ENCODE assay signal across 1 cellular context in the genomic region with DNA sequence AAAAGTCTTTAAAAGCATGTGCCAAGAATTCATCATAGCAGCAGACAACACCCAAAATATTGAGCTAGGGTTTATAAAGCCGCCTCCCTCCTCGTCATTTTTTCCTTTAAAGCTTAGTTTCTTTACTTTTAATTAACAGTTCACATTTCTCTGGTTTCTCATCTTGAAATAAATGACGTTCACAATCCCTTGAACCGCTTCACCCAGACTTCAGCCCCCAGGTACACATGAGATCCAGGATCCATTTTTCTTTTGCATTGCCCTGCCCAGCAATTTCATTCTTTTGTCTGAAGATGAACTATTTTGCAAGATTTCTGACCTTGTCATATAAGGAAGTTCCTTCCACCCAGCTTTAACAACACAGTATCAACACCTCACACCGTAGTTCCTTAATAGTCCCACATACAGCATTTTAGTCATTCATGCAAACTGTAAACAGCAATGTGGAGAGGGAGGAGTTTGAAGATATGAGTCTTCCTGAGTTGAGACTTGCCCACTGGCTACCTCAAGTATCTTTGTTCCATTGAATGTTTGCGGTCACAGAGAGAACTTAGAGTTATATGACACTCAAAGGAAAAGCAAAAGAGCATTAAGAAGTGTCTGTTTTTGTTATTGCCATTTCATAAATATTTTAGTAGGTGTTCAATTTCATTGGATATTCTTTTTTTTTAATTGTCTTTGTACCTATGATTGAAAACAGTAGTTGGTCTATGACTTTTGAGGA.
TF ChIP-seq lines count a peak whose summit lies in the region.

No MANE protein-coding gene starts in this region.

TF ChIP-seq in K562, 482 proteins besides CTCF, POLR2A, EP300 and RAD21 (continued from another document and continues in another):
- TF ChIP-seq, protein P1, sequence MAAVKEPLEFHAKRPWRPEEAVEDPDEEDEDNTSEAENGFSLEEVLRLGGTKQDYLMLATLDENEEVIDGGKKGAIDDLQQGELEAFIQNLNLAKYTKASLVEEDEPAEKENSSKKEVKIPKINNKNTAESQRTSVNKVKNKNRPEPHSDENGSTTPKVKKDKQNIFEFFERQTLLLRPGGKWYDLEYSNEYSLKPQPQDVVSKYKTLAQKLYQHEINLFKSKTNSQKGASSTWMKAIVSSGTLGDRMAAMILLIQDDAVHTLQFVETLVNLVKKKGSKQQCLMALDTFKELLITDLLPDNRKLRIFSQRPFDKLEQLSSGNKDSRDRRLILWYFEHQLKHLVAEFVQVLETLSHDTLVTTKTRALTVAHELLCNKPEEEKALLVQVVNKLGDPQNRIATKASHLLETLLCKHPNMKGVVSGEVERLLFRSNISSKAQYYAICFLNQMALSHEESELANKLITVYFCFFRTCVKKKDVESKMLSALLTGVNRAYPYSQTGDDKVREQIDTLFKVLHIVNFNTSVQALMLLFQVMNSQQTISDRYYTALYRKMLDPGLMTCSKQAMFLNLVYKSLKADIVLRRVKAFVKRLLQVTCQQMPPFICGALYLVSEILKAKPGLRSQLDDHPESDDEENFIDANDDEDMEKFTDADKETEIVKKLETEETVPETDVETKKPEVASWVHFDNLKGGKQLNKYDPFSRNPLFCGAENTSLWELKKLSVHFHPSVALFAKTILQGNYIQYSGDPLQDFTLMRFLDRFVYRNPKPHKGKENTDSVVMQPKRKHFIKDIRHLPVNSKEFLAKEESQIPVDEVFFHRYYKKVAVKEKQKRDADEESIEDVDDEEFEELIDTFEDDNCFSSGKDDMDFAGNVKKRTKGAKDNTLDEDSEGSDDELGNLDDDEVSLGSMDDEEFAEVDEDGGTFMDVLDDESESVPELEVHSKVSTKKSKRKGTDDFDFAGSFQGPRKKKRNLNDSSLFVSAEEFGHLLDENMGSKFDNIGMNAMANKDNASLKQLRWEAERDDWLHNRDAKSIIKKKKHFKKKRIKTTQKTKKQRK (IDR thresholded peaks at IDR 0.05; ENCODE audit: borderline replicate concordance, low read depth, low read length), result no peak
- TF ChIP-seq FOS (IDR thresholded peaks at IDR 0.05; ENCODE audit: extremely low read depth, insufficient read length) (no peak), POLR2H (tag; IDR thresholded peaks at IDR 0.05; ENCODE audit: low read depth) (peak; percentile 48), NFE2 (IDR thresholded peaks at IDR 0.05; ENCODE audit: low read depth) (peak; percentile 57; the same call in 1 of the 2 replicates), CXXC5 (CRISPR knock-in tag; IDR thresholded peaks at IDR 0.05) (0 out of 2 replicates have a peak, but pooled peaks have one; percentile 11), NELFE (IDR thresholded peaks at IDR 0.05; ENCODE audit: insufficient read depth, insufficient read length) (no peak), BACH1 (tag; IDR thresholded peaks at IDR 0.05) (peak; percentile 21; the same call in 1 of the 2 replicates), SUPT5H (IDR thresholded peaks at IDR 0.05) (peak; percentile 32; the same call in 1 of the 2 replicates), GABPB1 (CRISPR knock-in tag; IDR thresholded peaks at IDR 0.05) (no peak), BRF1 (IDR thresholded peaks at IDR 0.05; ENCODE audit: borderline replicate concordance, extremely low read depth, insufficient read length) (no peak), SOX6 (IDR thresholded peaks at IDR 0.05) (peak; percentile 92), RNF2 (IDR thresholded peaks at IDR 0.05) (peak; percentile 72; the same call in 1 of the 2 replicates), MEF2A (IDR thresholded peaks at IDR 0.05; ENCODE audit: control insufficient read depth, low read depth, low read length) (peak; percentile 69), MAFG (tag; conservative IDR thresholded peaks at IDR 0.05) (no peak; the same call in 1 of the 2 replicates), ZFX (CRISPR knock-in tag; IDR thresholded peaks at IDR 0.05) (no peak), ZBED1 (IDR thresholded peaks at IDR 0.05) (no peak), SRF (CRISPR knock-in tag; IDR thresholded peaks at IDR 0.05) (peak; percentile 91 to 98; a peak in 3 of 4 replicates), RFX7 (CRISPR knock-in tag; IDR thresholded peaks at IDR 0.05) (no peak), ILK (tag; IDR thresholded peaks at IDR 0.05; ENCODE audit: borderline replicate concordance, low read depth) (no peak), SRSF9 (IDR thresholded peaks at IDR 0.05; ENCODE audit: borderline replicate concordance, low read depth, low read length) (no peak), RB1 (IDR thresholded peaks at IDR 0.05; ENCODE audit: low read depth) (no peak), ZNF583 (CRISPR knock-in tag; IDR thresholded peaks at IDR 0.05) (no peak)
- TF ChIP-seq, protein P2, sequence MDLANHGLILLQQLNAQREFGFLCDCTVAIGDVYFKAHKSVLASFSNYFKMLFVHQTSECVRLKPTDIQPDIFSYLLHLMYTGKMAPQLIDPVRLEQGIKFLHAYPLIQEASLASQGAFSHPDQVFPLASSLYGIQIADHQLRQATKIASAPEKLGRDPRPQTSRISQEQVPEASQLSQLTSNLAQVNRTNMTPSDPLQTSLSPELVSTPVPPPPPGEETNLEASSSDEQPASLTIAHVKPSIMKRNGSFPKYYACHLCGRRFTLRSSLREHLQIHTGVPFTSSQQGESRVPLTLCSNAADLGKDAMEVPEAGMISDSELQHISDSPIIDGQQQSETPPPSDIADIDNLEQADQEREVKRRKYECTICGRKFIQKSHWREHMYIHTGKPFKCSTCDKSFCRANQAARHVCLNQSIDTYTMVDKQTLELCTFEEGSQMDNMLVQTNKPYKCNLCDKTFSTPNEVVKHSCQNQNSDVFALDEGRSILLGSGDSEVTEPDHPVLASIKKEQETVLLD (IDR thresholded peaks at IDR 0.05), result no peak; the same call in 1 of the 2 replicates
- TF ChIP-seq, protein P3, sequence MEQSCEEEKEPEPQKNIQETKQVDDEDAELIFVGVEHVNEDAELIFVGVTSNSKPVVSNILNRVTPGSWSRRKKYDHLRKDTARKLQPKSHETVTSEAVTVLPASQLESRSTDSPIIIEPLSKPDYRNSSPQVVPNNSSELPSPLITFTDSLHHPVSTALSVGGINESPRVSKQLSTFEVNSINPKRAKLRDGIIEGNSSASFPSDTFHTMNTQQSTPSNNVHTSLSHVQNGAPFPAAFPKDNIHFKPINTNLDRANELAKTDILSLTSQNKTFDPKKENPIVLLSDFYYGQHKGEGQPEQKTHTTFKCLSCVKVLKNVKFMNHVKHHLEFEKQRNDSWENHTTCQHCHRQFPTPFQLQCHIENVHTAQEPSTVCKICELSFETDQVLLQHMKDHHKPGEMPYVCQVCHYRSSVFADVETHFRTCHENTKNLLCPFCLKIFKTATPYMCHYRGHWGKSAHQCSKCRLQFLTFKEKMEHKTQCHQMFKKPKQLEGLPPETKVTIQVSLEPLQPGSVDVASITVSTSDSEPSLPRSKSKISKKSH (CRISPR knock-in tag; IDR thresholded peaks at IDR 0.05), result no peak
- TF ChIP-seq, protein P4, sequence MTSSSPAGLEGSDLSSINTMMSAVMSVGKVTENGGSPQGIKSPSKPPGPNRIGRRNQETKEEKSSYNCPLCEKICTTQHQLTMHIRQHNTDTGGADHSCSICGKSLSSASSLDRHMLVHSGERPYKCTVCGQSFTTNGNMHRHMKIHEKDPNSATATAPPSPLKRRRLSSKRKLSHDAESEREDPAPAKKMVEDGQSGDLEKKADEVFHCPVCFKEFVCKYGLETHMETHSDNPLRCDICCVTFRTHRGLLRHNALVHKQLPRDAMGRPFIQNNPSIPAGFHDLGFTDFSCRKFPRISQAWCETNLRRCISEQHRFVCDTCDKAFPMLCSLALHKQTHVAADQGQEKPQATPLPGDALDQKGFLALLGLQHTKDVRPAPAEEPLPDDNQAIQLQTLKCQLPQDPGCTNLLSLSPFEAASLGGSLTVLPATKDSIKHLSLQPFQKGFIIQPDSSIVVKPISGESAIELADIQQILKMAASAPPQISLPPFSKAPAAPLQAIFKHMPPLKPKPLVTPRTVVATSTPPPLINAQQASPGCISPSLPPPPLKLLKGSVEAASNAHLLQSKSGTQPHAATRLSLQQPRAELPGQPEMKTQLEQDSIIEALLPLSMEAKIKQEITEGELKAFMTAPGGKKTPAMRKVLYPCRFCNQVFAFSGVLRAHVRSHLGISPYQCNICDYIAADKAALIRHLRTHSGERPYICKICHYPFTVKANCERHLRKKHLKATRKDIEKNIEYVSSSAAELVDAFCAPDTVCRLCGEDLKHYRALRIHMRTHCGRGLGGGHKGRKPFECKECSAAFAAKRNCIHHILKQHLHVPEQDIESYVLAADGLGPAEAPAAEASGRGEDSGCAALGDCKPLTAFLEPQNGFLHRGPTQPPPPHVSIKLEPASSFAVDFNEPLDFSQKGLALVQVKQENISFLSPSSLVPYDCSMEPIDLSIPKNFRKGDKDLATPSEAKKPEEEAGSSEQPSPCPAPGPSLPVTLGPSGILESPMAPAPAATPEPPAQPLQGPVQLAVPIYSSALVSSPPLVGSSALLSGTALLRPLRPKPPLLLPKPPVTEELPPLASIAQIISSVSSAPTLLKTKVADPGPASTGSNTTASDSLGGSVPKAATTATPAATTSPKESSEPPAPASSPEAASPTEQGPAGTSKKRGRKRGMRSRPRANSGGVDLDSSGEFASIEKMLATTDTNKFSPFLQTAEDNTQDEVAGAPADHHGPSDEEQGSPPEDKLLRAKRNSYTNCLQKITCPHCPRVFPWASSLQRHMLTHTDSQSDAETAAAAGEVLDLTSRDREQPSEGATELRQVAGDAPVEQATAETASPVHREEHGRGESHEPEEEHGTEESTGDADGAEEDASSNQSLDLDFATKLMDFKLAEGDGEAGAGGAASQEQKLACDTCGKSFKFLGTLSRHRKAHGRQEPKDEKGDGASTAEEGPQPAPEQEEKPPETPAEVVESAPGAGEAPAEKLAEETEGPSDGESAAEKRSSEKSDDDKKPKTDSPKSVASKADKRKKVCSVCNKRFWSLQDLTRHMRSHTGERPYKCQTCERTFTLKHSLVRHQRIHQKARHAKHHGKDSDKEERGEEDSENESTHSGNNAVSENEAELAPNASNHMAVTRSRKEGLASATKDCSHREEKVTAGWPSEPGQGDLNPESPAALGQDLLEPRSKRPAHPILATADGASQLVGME (CRISPR knock-in tag; IDR thresholded peaks at IDR 0.05), result no peak
- TF ChIP-seq, protein P5, sequence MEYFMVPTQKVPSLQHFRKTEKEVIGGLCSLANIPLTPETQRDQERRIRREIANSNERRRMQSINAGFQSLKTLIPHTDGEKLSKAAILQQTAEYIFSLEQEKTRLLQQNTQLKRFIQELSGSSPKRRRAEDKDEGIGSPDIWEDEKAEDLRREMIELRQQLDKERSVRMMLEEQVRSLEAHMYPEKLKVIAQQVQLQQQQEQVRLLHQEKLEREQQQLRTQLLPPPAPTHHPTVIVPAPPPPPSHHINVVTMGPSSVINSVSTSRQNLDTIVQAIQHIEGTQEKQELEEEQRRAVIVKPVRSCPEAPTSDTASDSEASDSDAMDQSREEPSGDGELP (CRISPR knock-in tag; IDR thresholded peaks at IDR 0.05; ENCODE audit: borderline replicate concordance), result no peak
- TF ChIP-seq, protein P6, sequence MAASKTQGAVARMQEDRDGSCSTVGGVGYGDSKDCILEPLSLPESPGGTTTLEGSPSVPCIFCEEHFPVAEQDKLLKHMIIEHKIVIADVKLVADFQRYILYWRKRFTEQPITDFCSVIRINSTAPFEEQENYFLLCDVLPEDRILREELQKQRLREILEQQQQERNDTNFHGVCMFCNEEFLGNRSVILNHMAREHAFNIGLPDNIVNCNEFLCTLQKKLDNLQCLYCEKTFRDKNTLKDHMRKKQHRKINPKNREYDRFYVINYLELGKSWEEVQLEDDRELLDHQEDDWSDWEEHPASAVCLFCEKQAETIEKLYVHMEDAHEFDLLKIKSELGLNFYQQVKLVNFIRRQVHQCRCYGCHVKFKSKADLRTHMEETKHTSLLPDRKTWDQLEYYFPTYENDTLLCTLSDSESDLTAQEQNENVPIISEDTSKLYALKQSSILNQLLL (CRISPR knock-in tag; IDR thresholded peaks at IDR 0.05; ENCODE audit: borderline replicate concordance), result no peak
- TF ChIP-seq, protein P7, sequence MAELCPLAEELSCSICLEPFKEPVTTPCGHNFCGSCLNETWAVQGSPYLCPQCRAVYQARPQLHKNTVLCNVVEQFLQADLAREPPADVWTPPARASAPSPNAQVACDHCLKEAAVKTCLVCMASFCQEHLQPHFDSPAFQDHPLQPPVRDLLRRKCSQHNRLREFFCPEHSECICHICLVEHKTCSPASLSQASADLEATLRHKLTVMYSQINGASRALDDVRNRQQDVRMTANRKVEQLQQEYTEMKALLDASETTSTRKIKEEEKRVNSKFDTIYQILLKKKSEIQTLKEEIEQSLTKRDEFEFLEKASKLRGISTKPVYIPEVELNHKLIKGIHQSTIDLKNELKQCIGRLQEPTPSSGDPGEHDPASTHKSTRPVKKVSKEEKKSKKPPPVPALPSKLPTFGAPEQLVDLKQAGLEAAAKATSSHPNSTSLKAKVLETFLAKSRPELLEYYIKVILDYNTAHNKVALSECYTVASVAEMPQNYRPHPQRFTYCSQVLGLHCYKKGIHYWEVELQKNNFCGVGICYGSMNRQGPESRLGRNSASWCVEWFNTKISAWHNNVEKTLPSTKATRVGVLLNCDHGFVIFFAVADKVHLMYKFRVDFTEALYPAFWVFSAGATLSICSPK (IDR thresholded peaks at IDR 0.05; ENCODE audit: borderline replicate concordance), result no peak; the same call in 1 of the 2 replicates
- TF ChIP-seq, protein P8, sequence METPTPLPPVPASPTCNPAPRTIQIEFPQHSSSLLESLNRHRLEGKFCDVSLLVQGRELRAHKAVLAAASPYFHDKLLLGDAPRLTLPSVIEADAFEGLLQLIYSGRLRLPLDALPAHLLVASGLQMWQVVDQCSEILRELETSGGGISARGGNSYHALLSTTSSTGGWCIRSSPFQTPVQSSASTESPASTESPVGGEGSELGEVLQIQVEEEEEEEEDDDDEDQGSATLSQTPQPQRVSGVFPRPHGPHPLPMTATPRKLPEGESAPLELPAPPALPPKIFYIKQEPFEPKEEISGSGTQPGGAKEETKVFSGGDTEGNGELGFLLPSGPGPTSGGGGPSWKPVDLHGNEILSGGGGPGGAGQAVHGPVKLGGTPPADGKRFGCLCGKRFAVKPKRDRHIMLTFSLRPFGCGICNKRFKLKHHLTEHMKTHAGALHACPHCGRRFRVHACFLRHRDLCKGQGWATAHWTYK (CRISPR knock-in tag; IDR thresholded peaks at IDR 0.05), result no peak
- TF ChIP-seq, protein P9, sequence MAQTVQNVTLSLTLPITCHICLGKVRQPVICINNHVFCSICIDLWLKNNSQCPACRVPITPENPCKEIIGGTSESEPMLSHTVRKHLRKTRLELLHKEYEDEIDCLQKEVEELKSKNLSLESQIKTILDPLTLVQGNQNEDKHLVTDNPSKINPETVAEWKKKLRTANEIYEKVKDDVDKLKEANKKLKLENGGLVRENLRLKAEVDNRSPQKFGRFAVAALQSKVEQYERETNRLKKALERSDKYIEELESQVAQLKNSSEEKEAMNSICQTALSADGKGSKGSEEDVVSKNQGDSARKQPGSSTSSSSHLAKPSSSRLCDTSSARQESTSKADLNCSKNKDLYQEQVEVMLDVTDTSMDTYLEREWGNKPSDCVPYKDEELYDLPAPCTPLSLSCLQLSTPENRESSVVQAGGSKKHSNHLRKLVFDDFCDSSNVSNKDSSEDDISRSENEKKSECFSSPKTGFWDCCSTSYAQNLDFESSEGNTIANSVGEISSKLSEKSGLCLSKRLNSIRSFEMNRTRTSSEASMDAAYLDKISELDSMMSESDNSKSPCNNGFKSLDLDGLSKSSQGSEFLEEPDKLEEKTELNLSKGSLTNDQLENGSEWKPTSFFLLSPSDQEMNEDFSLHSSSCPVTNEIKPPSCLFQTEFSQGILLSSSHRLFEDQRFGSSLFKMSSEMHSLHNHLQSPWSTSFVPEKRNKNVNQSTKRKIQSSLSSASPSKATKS (CRISPR knock-in tag; IDR thresholded peaks at IDR 0.05), result no peak
- TF ChIP-seq, protein P10, sequence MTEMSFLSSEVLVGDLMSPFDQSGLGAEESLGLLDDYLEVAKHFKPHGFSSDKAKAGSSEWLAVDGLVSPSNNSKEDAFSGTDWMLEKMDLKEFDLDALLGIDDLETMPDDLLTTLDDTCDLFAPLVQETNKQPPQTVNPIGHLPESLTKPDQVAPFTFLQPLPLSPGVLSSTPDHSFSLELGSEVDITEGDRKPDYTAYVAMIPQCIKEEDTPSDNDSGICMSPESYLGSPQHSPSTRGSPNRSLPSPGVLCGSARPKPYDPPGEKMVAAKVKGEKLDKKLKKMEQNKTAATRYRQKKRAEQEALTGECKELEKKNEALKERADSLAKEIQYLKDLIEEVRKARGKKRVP (CRISPR knock-in tag; IDR thresholded peaks at IDR 0.05), result no peak; the same call in 1 of the 2 replicates
